In the genomic region with DNA sequence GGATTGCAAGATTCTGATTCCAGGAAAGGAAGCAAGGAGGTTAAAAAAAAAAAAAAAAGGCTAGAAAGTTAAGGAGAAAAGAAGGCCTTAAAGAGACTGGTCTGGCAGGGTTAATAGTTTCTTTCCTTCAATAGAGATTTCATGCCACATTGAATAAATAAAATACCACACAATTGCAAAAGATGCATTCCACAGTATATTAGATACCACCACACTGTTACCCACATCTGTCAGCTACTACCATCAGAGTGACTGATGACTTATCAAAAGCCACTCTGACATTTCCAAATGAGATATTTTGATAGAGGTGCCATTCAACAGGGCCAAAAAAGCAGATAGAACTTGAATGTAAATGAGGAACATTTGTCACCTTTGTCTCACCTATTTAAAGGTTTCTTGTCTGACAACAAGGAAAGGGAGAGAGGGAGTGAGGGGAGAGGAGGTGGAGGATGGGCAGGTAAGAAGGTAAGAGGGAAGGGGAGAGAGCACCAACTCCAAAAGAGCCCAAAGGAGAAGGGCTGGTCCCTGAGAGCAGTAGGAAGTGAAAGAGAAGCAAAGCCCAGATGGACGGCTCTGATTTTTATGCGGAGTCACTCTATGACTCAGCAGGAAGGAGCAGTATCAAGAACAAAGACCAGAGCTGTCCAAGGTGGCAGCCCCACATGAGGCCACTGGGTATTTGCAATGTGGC, we compare ENCODE assay signal across 1 cellular context.
TF ChIP-seq lines count a peak whose summit lies in the region.

No MANE protein-coding gene starts in this region.

TF ChIP-seq in K562, 482 proteins besides CTCF, POLR2A, EP300 and RAD21 (continued from another document and continues in another):
- TF ChIP-seq CC2D1A (IDR thresholded peaks at IDR 0.05) (no peak), SP2 (IDR thresholded peaks at IDR 0.05; ENCODE audit: extremely low read depth, low read depth, low read length, poor library complexity, severe bottlenecking) (no peak), DIDO1 (tag; IDR thresholded peaks at IDR 0.05; ENCODE audit: low read depth) (peak; percentile 67), ZNF347 (CRISPR knock-in tag; IDR thresholded peaks at IDR 0.05; ENCODE audit: low read depth) (no peak), IFI16 (CRISPR knock-in tag; IDR thresholded peaks at IDR 0.05) (no peak), PHTF2 (CRISPR knock-in tag; IDR thresholded peaks at IDR 0.05) (no peak), MBD2 (IDR thresholded peaks at IDR 0.05; ENCODE audit: borderline replicate concordance, low read depth) (no peak), TCF3 (CRISPR knock-in tag; IDR thresholded peaks at IDR 0.05) (peak; percentile 57), ZFPM2 (CRISPR knock-in tag; IDR thresholded peaks at IDR 0.05) (no peak), ZNF696 (CRISPR knock-in tag; conservative IDR thresholded peaks at IDR 0.05) (no peak), MYNN (IDR thresholded peaks at IDR 0.05) (no peak), MYNN (CRISPR knock-in tag; IDR thresholded peaks at IDR 0.05) (no peak), MTA1 (IDR thresholded peaks at IDR 0.05; ENCODE audit: borderline replicate concordance) (peak; percentile 59; the same call in 1 of the 2 replicates), POLR2AphosphoS2 (IDR thresholded peaks at IDR 0.05; ENCODE audit: low read length) (no peak), ZNF263 (CRISPR knock-in tag; IDR thresholded peaks at IDR 0.05; ENCODE audit: borderline replicate concordance) (peak; percentile 74; the same call in 1 of the 2 replicates), TFAM (CRISPR knock-in tag; conservative IDR thresholded peaks at IDR 0.05) (no peak), HNRNPUL1 (IDR thresholded peaks at IDR 0.05; ENCODE audit: low read length) (no peak), ZNF3 (CRISPR knock-in tag; IDR thresholded peaks at IDR 0.05) (no peak), SMARCC2 (IDR thresholded peaks at IDR 0.05; ENCODE audit: low read depth) (peak; percentile 79), SNRNP70 (optimal IDR thresholded peaks at IDR 0.05; ENCODE audit: low read depth, low read length) (no peak), POLR2AphosphoS5 (IDR thresholded peaks at IDR 0.05; ENCODE audit: control insufficient read depth, insufficient read depth, low read depth, low read length) (no peak; the same call in 1 of the 2 replicates), COPS2 (conservative IDR thresholded peaks at IDR 0.05) (no peak), MAFG (tag; conservative IDR thresholded peaks at IDR 0.05) (peak; percentile 100), TAF15 (IDR thresholded peaks at IDR 0.05; ENCODE audit: low read depth, low read length) (no peak), ELF4 (CRISPR knock-in tag; IDR thresholded peaks at IDR 0.05) (peak; percentile 93), ZNF253 (CRISPR knock-in tag; conservative IDR thresholded peaks at IDR 0.05) (no peak), ILK (tag; IDR thresholded peaks at IDR 0.05; ENCODE audit: borderline replicate concordance, low read depth) (no peak), ZBTB17 (CRISPR knock-in tag; IDR thresholded peaks at IDR 0.05) (no peak), TAL1 (IDR thresholded peaks at IDR 0.05) (peak; percentile 30; the same call in 1 of the 2 replicates), CCAR2 (IDR thresholded peaks at IDR 0.05; ENCODE audit: low read depth, low read length) (no peak), ZNF778 (CRISPR knock-in tag; IDR thresholded peaks at IDR 0.05) (no peak), ZNF143 (CRISPR knock-in tag; IDR thresholded peaks at IDR 0.05) (no peak), NEUROD1 (IDR thresholded peaks at IDR 0.05; ENCODE audit: borderline replicate concordance, low read depth, low read length, partially characterized antibody) (peak; percentile 49), PRPF4 (IDR thresholded peaks at IDR 0.05; ENCODE audit: insufficient read depth, low read depth, low read length, poor library complexity, severe bottlenecking) (no peak), ARNT (IDR thresholded peaks at IDR 0.05) (peak in 1 of 2 experiments; percentile 87; a peak in 2 of 4 replicates), CBX8 (IDR thresholded peaks at IDR 0.05; ENCODE audit: borderline replicate concordance, extremely low read depth, low read depth, low read length, poor library complexity, severe bottlenecking) (no peak), TCF7 (IDR thresholded peaks at IDR 0.05; ENCODE audit: borderline replicate concordance) (peak; percentile 100), GATAD2A (IDR thresholded peaks at IDR 0.05) (no peak), HIVEP1 (CRISPR knock-in tag; IDR thresholded peaks at IDR 0.05) (no peak), ETV1 (tag; conservative IDR thresholded peaks at IDR 0.05; ENCODE audit: low read depth) (peak; percentile 97), ZKSCAN1 (IDR thresholded peaks at IDR 0.05; ENCODE audit: low read depth, low read length) (no peak), XRCC4 (IDR thresholded peaks at IDR 0.05; ENCODE audit: extremely low read depth, insufficient read depth, insufficient read length) (no peak), ETV6 (IDR thresholded peaks at IDR 0.05; ENCODE audit: borderline replicate concordance in 1 of 2, low read depth in 2 of 2, low read length in 1 of 2) (no peak), ETV6 (CRISPR knock-in tag; IDR thresholded peaks at IDR 0.05; ENCODE audit: borderline replicate concordance) (peak; percentile 78; the same call in 1 of the 2 replicates)
- TF ChIP-seq, protein P1, sequence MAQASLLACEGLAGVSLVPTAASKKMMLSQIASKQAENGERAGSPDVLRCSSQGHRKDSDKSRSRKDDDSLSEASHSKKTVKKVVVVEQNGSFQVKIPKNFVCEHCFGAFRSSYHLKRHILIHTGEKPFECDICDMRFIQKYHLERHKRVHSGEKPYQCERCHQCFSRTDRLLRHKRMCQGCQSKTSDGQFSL (CRISPR knock-in tag; IDR thresholded peaks at IDR 0.05): no peak; the same call in 1 of the 2 replicates
- TF ChIP-seq, protein P1 (tag; IDR thresholded peaks at IDR 0.05): no peak
- TF ChIP-seq, protein P2, sequence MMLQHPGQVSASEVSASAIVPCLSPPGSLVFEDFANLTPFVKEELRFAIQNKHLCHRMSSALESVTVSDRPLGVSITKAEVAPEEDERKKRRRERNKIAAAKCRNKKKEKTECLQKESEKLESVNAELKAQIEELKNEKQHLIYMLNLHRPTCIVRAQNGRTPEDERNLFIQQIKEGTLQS (IDR thresholded peaks at IDR 0.05): peak; percentile 94
- TF ChIP-seq, protein P2 (CRISPR knock-in tag; conservative IDR thresholded peaks at IDR 0.05): peak; percentile 85
- TF ChIP-seq, protein P3, sequence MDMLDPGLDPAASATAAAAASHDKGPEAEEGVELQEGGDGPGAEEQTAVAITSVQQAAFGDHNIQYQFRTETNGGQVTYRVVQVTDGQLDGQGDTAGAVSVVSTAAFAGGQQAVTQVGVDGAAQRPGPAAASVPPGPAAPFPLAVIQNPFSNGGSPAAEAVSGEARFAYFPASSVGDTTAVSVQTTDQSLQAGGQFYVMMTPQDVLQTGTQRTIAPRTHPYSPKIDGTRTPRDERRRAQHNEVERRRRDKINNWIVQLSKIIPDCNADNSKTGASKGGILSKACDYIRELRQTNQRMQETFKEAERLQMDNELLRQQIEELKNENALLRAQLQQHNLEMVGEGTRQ (CRISPR knock-in tag; IDR thresholded peaks at IDR 0.05): 0 out of 2 replicates have a peak, but pooled peaks have one; percentile 14
- TF ChIP-seq, protein P4, sequence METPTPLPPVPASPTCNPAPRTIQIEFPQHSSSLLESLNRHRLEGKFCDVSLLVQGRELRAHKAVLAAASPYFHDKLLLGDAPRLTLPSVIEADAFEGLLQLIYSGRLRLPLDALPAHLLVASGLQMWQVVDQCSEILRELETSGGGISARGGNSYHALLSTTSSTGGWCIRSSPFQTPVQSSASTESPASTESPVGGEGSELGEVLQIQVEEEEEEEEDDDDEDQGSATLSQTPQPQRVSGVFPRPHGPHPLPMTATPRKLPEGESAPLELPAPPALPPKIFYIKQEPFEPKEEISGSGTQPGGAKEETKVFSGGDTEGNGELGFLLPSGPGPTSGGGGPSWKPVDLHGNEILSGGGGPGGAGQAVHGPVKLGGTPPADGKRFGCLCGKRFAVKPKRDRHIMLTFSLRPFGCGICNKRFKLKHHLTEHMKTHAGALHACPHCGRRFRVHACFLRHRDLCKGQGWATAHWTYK (CRISPR knock-in tag; IDR thresholded peaks at IDR 0.05): peak; percentile 70
- TF ChIP-seq, protein P5, sequence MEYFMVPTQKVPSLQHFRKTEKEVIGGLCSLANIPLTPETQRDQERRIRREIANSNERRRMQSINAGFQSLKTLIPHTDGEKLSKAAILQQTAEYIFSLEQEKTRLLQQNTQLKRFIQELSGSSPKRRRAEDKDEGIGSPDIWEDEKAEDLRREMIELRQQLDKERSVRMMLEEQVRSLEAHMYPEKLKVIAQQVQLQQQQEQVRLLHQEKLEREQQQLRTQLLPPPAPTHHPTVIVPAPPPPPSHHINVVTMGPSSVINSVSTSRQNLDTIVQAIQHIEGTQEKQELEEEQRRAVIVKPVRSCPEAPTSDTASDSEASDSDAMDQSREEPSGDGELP (CRISPR knock-in tag; IDR thresholded peaks at IDR 0.05; ENCODE audit: borderline replicate concordance): 0 out of 2 replicates have a peak, but pooled peaks have one; percentile 65
- TF ChIP-seq, protein P6, sequence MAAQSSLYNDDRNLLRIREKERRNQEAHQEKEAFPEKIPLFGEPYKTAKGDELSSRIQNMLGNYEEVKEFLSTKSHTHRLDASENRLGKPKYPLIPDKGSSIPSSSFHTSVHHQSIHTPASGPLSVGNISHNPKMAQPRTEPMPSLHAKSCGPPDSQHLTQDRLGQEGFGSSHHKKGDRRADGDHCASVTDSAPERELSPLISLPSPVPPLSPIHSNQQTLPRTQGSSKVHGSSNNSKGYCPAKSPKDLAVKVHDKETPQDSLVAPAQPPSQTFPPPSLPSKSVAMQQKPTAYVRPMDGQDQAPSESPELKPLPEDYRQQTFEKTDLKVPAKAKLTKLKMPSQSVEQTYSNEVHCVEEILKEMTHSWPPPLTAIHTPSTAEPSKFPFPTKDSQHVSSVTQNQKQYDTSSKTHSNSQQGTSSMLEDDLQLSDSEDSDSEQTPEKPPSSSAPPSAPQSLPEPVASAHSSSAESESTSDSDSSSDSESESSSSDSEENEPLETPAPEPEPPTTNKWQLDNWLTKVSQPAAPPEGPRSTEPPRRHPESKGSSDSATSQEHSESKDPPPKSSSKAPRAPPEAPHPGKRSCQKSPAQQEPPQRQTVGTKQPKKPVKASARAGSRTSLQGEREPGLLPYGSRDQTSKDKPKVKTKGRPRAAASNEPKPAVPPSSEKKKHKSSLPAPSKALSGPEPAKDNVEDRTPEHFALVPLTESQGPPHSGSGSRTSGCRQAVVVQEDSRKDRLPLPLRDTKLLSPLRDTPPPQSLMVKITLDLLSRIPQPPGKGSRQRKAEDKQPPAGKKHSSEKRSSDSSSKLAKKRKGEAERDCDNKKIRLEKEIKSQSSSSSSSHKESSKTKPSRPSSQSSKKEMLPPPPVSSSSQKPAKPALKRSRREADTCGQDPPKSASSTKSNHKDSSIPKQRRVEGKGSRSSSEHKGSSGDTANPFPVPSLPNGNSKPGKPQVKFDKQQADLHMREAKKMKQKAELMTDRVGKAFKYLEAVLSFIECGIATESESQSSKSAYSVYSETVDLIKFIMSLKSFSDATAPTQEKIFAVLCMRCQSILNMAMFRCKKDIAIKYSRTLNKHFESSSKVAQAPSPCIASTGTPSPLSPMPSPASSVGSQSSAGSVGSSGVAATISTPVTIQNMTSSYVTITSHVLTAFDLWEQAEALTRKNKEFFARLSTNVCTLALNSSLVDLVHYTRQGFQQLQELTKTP (IDR thresholded peaks at IDR 0.05; ENCODE audit: low read depth in 1 of 2, partially characterized antibody in 2 of 2): peak in 1 of 2 experiments; percentile 99
- TF ChIP-seq, protein P7, sequence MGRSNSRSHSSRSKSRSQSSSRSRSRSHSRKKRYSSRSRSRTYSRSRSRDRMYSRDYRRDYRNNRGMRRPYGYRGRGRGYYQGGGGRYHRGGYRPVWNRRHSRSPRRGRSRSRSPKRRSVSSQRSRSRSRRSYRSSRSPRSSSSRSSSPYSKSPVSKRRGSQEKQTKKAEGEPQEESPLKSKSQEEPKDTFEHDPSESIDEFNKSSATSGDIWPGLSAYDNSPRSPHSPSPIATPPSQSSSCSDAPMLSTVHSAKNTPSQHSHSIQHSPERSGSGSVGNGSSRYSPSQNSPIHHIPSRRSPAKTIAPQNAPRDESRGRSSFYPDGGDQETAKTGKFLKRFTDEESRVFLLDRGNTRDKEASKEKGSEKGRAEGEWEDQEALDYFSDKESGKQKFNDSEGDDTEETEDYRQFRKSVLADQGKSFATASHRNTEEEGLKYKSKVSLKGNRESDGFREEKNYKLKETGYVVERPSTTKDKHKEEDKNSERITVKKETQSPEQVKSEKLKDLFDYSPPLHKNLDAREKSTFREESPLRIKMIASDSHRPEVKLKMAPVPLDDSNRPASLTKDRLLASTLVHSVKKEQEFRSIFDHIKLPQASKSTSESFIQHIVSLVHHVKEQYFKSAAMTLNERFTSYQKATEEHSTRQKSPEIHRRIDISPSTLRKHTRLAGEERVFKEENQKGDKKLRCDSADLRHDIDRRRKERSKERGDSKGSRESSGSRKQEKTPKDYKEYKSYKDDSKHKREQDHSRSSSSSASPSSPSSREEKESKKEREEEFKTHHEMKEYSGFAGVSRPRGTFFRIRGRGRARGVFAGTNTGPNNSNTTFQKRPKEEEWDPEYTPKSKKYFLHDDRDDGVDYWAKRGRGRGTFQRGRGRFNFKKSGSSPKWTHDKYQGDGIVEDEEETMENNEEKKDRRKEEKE (IDR thresholded peaks at IDR 0.05; ENCODE audit: borderline replicate concordance in 1 of 2, control insufficient read depth in 1 of 2, low read depth in 2 of 2, low read length in 1 of 2): no peak
- TF ChIP-seq, protein P8, sequence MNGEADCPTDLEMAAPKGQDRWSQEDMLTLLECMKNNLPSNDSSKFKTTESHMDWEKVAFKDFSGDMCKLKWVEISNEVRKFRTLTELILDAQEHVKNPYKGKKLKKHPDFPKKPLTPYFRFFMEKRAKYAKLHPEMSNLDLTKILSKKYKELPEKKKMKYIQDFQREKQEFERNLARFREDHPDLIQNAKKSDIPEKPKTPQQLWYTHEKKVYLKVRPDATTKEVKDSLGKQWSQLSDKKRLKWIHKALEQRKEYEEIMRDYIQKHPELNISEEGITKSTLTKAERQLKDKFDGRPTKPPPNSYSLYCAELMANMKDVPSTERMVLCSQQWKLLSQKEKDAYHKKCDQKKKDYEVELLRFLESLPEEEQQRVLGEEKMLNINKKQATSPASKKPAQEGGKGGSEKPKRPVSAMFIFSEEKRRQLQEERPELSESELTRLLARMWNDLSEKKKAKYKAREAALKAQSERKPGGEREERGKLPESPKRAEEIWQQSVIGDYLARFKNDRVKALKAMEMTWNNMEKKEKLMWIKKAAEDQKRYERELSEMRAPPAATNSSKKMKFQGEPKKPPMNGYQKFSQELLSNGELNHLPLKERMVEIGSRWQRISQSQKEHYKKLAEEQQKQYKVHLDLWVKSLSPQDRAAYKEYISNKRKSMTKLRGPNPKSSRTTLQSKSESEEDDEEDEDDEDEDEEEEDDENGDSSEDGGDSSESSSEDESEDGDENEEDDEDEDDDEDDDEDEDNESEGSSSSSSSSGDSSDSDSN (IDR thresholded peaks at IDR 0.05; ENCODE audit: borderline replicate concordance in 1 of 2, low read depth in 2 of 2, low read length in 2 of 2): no peak
